ENCODE assay signal across 21 cellular contexts in the genomic region with DNA sequence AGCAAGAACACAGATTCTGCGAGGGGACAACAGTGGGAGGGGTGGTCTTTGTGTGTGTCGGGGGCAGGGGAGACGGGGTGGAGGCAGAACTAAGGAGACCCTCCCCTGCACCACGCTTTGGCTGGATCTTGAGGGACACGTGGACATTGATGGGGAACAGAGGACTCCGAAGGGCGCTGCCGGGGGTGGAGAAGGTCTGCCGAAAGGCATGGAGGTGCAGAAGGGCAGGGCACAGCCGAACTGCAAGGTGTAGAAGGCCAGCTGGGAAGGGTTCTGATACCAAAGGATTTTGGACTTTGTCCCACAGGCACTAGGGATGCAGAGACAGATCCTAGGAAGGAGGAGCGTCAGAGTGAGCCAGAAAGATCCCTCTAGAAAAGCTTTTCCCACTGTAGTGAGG.
DNase-seq lines count a peak whose midpoint lies in the region; ATAC-seq, FAIRE-seq and TF ChIP-seq lines count a peak whose summit lies in the region.
"Had no signal": no experiment of that assay in that cellular context is flagged by ENCODE, and none has a peak within 500 bp of the region (broad histone marks: within the 10 kb centered on the region; RNA-seq: fewer than 3 reads in every experiment).

No MANE protein-coding gene starts in this region.

- H3K79me2 ChIP-seq in HepG2 (ENCODE audit: insufficient read depth, low read length) (no peaks in the 10 kb centered on the region), neural progenitor cell (ENCODE audit: low read depth) (no peaks in the 10 kb centered on the region)

- no peak for TF ChIP-seq POLR2A in HepG2 (IDR thresholded peaks at IDR 0.05; ENCODE audit: insufficient read depth in 1 of 2, low read depth in 2 of 2, low read length in 2 of 2)

- FAIRE-seq in HepG2 (lab: Jason Lieb, UNC): no peak
- FAIRE-seq: GM12892, GM18507, HTR-8/SVneo had no signal

- H3K36me3 ChIP-seq in HepG2 (replicated peaks in 1 of 2; ENCODE audit: control insufficient read depth in 1 of 2, insufficient read depth in 2 of 2, low read length in 2 of 2) (no peaks in the 10 kb centered on the region), neural progenitor cell (no peaks in the 10 kb centered on the region)
- H3K36me3 ChIP-seq: BLaER1 had no signal

- no peaks in the 10 kb centered on the region for H4K20me1 ChIP-seq in HepG2 (ENCODE audit: insufficient read depth, low read length)
- H4K20me1 ChIP-seq in neural progenitor cell (ENCODE audit: low read depth): no peaks in the 10 kb centered on the region

- H3K4me1 Mint-ChIP-seq in activated naive CD4-positive, alpha-beta T cell treated with anti-CD3 and anti-CD28 coated beads, Interleukin-2, amount 10 ng/mL, durations not matched to agents 7 days and 5 days: no peaks in the 10 kb centered on the region
- H3K4me1 Mint-ChIP-seq in neural progenitor cell: peaks cover 23% of the 10 kb centered on the region
- H3K4me1 Mint-ChIP-seq: CD14-positive monocyte; CD4-positive, alpha-beta memory T cell had no signal

- ATAC-seq in HepG2 (no peak), HG03565 (IDR thresholded peaks at IDR 0.05; ENCODE audit: unreplicated experiment) (no peak)
- ATAC-seq: HCT116 had no signal

- H2AFZ ChIP-seq in HepG2 (ENCODE audit: low read length): no peak overlapping the region
- no peak overlapping the region for H2AFZ ChIP-seq in neural progenitor cell (replicated peaks)

- H3K9me3 ChIP-seq in HepG2 (ENCODE audit: low read length) (no peaks in the 10 kb centered on the region), neural progenitor cell (ENCODE audit: low read depth) (no peaks in the 10 kb centered on the region)
- H3K9me3 ChIP-seq: BLaER1 had no signal

- H3K36me3 Mint-ChIP-seq in activated naive CD4-positive, alpha-beta T cell treated with anti-CD3 and anti-CD28 coated beads, Interleukin-2, amount 10 ng/mL, durations not matched to agents 7 days and 5 days: no peaks in the 10 kb centered on the region
- H3K36me3 Mint-ChIP-seq in neural progenitor cell: no peaks in the 10 kb centered on the region
- H3K36me3 Mint-ChIP-seq: CD14-positive monocyte; CD4-positive, alpha-beta memory T cell had no signal

- 47% methylated on average over 11 of the region's 11 CpGs for WGBS in HepG2 (ENCODE audit: low lambda C conversion rate)

- H3K4me2 ChIP-seq in HepG2 (ENCODE audit: low read depth, low read length) (peak overlapping the region; percentile 37), neural progenitor cell (no peak overlapping the region)
- H3K4me2 ChIP-seq: BLaER1 had no signal

- peaks cover 77% of the 10 kb centered on the region for H3K4me1 ChIP-seq in HepG2 (ENCODE audit: insufficient read depth, low read length)
- no peaks in the 10 kb centered on the region for H3K4me1 ChIP-seq in neural progenitor cell

- CTCF ChIA-PET in activated naive CD4-positive, alpha-beta T cell treated with anti-CD3 and anti-CD28 coated beads, Interleukin-2, amount 10 ng/mL, durations not matched to agents 7 days and 5 days (lab: Charles Lee): interaction anchor here (1.1 kb wide), 1 partner anchor 13 kb away, joined by 3 read pairs; no protein-coding TSS in a partner anchor
- CTCF ChIA-PET in HepG2 (lab: Yijun Ruan, JAX; ENCODE audit: low intra/inter-chr PET ratio, low total read pairs): no interaction called here

- no peak for TF ChIP-seq CTCF in HepG2 (CRISPR knock-in tag; IDR thresholded peaks at IDR 0.05)
- TF ChIP-seq CTCF in neural progenitor cell (IDR thresholded peaks at IDR 0.05): no peak

- H3K27me3 Mint-ChIP-seq in activated naive CD4-positive, alpha-beta T cell treated with anti-CD3 and anti-CD28 coated beads, Interleukin-2, amount 10 ng/mL, durations not matched to agents 7 days and 5 days: peaks cover 32% of the 10 kb centered on the region
- H3K27me3 Mint-ChIP-seq in neural progenitor cell (ENCODE audit: insufficient read depth, low read depth): peaks cover 10% of the 10 kb centered on the region
- H3K27me3 Mint-ChIP-seq: CD4-positive, alpha-beta memory T cell had no signal

- intact Hi-C loops in HepG2 (cut with micrococcal nuclease; ENCODE audit: unreplicated experiment): no loop called here

- peak overlapping the region; percentile 22 for H3K27ac Mint-ChIP-seq in activated naive CD4-positive, alpha-beta T cell treated with anti-CD3 and anti-CD28 coated beads, Interleukin-2, amount 10 ng/mL, durations not matched to agents 7 days and 5 days
- H3K27ac Mint-ChIP-seq in neural progenitor cell: peak overlapping the region; percentile 83
- H3K27ac Mint-ChIP-seq: CD14-positive monocyte, HFFc6 had no signal

- peaks cover 2 to 17% of the 10 kb centered on the region in 2 experiments; a peak in 2 of 5 replicates for H3K27me3 ChIP-seq in HepG2 (ENCODE audit: control insufficient read depth in 1 of 2, insufficient read depth in 2 of 2, low read length in 2 of 2)
- H3K27me3 ChIP-seq in neural progenitor cell: no peaks in the 10 kb centered on the region

- TF ChIP-seq EP300 in HepG2 (IDR thresholded peaks at IDR 0.05; ENCODE audit: low read depth in 2 of 2, low read length in 2 of 2) (no peak), HepG2 (CRISPR knock-in tag; IDR thresholded peaks at IDR 0.05; ENCODE audit: borderline replicate concordance) (no peak)

- H3K4me3 ChIP-seq in HepG2 (replicated peaks in 1 of 3; ENCODE audit: insufficient read depth in 1 of 3, low read depth in 2 of 3, low read length in 3 of 3) (0 out of 6 replicates have a peak overlapping the region, but pooled peaks of 1 of the 3 experiments have one; percentile 2), neural progenitor cell (no peak overlapping the region)
- H3K4me3 ChIP-seq: BLaER1 had no signal

- H3F3A ChIP-seq in neural progenitor cell (ENCODE audit: low read depth): no peaks in the 10 kb centered on the region

- no TSS peak for BruUV-seq in HepG2 (replicated peaks; lab: Mats Ljungman, UMichigan)

- H3K27ac ChIP-seq in HepG2 (ENCODE audit: extremely low read length, insufficient read depth, low read length): no peak overlapping the region
- H3K27ac ChIP-seq in neural progenitor cell: no peak overlapping the region
- H3K27ac ChIP-seq: BLaER1 had no signal

- no peak for DNase-seq in activated naive CD4-positive, alpha-beta T cell treated with anti-CD3 and anti-CD28 coated beads, Interleukin-2, amount 10 ng/mL, durations not matched to agents 7 days and 5 days
- no peak for DNase-seq in activated naive CD4-positive, alpha-beta T cell treated with anti-CD3 and anti-CD28 coated beads, Interleukin-2, amount 50 U/mL, for 16 hours
- DNase-seq in HepG2 (ENCODE audit: low spot score) (no peak), neural progenitor cell (ENCODE audit: low spot score) (no peak), NCI-H524 (lab: John Stamatoyannopoulos, UW) (no peak), NOMO-1 treated with dmso at 0.1 percent for 144 hours (lab: John Stamatoyannopoulos, UW; ENCODE audit: unreplicated experiment) (no peak)
- DNase-seq: 8988T; CD4-positive, alpha-beta memory T cell; DMS153; DMS79; GDM1; GOT3; H7; HFFc6 had no signal

- H3K9me3 Mint-ChIP-seq in activated naive CD4-positive, alpha-beta T cell treated with anti-CD3 and anti-CD28 coated beads, Interleukin-2, amount 10 ng/mL, durations not matched to agents 7 days and 5 days: no peaks in the 10 kb centered on the region
- no peaks in the 10 kb centered on the region for H3K9me3 Mint-ChIP-seq in neural progenitor cell
- H3K9me3 Mint-ChIP-seq: CD14-positive monocyte; CD4-positive, alpha-beta memory T cell; HFFc6 had no signal

- POLR2A ChIA-PET in HepG2 (lab: Yijun Ruan, JAX): no interaction called here

- H3K9ac ChIP-seq in HepG2 (ENCODE audit: insufficient read depth, low read depth, low read length) (no peak overlapping the region), neural progenitor cell (no peak overlapping the region)
- H3K9ac ChIP-seq: BLaER1 had no signal

- in situ Hi-C loops in HepG2 (cut with HindIII; ENCODE audit: extremely low pct_ligation_motif_present, low pct_unique_long_range_greater_than_20kb): no loop called here

- no peak overlapping the region for H3K4me3 Mint-ChIP-seq in activated naive CD4-positive, alpha-beta T cell treated with anti-CD3 and anti-CD28 coated beads, Interleukin-2, amount 10 ng/mL, durations not matched to agents 7 days and 5 days
- no peak overlapping the region for H3K4me3 Mint-ChIP-seq in neural progenitor cell
- H3K4me3 Mint-ChIP-seq: CD14-positive monocyte; CD4-positive, alpha-beta memory T cell; HFFc6 had no signal

- no peak for TF ChIP-seq RAD21 in HepG2 (CRISPR knock-in tag; IDR thresholded peaks at IDR 0.05)

TF ChIP-seq in HepG2, 621 proteins besides CTCF, POLR2A, EP300 and RAD21 (continues in another document):
- TF ChIP-seq ERF (CRISPR knock-in tag; IDR thresholded peaks at IDR 0.05): no peak
- TF ChIP-seq, protein P1, sequence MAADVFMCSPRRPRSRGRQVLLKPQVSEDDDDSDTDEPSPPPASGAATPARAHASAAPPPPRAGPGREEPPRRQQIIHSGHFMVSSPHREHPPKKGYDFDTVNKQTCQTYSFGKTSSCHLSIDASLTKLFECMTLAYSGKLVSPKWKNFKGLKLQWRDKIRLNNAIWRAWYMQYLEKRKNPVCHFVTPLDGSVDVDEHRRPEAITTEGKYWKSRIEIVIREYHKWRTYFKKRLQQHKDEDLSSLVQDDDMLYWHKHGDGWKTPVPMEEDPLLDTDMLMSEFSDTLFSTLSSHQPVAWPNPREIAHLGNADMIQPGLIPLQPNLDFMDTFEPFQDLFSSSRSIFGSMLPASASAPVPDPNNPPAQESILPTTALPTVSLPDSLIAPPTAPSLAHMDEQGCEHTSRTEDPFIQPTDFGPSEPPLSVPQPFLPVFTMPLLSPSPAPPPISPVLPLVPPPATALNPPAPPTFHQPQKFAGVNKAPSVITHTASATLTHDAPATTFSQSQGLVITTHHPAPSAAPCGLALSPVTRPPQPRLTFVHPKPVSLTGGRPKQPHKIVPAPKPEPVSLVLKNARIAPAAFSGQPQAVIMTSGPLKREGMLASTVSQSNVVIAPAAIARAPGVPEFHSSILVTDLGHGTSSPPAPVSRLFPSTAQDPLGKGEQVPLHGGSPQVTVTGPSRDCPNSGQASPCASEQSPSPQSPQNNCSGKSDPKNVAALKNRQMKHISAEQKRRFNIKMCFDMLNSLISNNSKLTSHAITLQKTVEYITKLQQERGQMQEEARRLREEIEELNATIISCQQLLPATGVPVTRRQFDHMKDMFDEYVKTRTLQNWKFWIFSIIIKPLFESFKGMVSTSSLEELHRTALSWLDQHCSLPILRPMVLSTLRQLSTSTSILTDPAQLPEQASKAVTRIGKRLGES (CRISPR knock-in tag; IDR thresholded peaks at IDR 0.05; ENCODE audit: borderline replicate concordance): no peak
- TF ChIP-seq ELF3 (CRISPR knock-in tag; IDR thresholded peaks at IDR 0.05): no peak
- TF ChIP-seq ZKSCAN8 (CRISPR knock-in tag; IDR thresholded peaks at IDR 0.05; ENCODE audit: borderline replicate concordance): no peak
- TF ChIP-seq ZNF644 (CRISPR knock-in tag; IDR thresholded peaks at IDR 0.05; ENCODE audit: low read depth): no peak
- TF ChIP-seq SRSF9 (IDR thresholded peaks at IDR 0.05; ENCODE audit: borderline replicate concordance, insufficient read depth, low read depth, low read length, poor library complexity, severe bottlenecking): no peak
- no peak for TF ChIP-seq ZNF775 (CRISPR knock-in tag; IDR thresholded peaks at IDR 0.05; ENCODE audit: borderline replicate concordance)
- TF ChIP-seq ZNF282 (IDR thresholded peaks at IDR 0.05; ENCODE audit: partially characterized antibody): no peak
